In the genomic region with DNA sequence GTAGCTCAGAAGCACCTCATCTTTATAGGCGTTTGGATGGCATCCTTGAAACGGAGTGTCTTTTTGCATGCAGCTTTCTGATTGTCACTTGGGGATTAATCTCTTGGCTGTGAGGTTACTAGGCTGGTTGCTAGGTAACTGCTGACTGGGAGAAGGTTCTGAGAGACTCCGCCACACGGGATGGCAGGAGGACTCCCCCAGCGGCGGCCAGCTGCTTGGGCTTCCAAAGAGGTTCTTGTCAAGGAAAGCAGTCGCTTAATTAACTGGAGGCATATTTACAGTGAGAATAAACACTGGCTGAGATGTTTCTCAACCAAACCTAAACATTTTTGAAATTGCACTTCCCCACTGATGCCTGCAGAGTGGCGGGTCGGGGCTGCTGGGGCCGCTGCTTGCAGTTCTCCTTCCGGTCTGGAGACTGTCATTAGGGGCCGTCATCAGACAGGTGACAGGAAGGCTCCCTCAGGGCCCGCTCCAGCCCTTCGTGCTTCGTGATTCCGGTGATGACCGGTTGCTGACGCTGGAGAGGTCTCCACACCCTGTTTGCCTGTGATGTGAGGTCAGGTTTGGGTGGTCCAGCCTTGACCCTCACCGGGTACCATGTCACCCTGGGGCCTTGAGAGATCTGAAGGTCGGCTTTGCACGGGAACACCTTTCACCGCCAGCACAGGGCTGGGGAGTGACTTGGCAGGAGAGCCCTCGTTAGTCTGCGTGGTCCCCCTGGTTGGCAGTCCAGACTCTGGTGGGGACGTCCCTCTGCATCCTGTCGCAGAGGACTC, we compare ENCODE assay signal across 9 cellular contexts. TPM values are rescaled to one million over a fixed set of nuclear protein-coding genes. Genes with fewer than 3 reads are reported as not detected.
A peak's percentile ranks its signal among the peaks of the same experiment; 100 is the strongest.
DNase-seq lines count a peak whose midpoint lies in the region; ATAC-seq and TF ChIP-seq lines count a peak whose summit lies in the region.
"Had no signal": no experiment of that assay in that cellular context is flagged by ENCODE, and none has a peak within 500 bp of the region (broad histone marks: within the 10 kb centered on the region; RNA-seq: fewer than 3 reads in every experiment).

No MANE protein-coding gene starts in this region.

- no peaks in the 10 kb centered on the region for H3F3A ChIP-seq in OCI-LY1 (ENCODE audit: insufficient read depth, low read length)

- H2AFZ ChIP-seq in OCI-LY1 (ENCODE audit: low read length), result no peak overlapping the region

- H3K27me3 ChIP-seq in OCI-LY1 (ENCODE audit: insufficient read depth, low read length) (no peaks in the 10 kb centered on the region), colonic mucosa (peaks cover 3% of the 10 kb centered on the region)

- no peaks in the 10 kb centered on the region for H4K20me1 ChIP-seq in OCI-LY1 (ENCODE audit: insufficient read depth, low read length)

- DNase-seq in DMS53 (lab: John Stamatoyannopoulos, UW) (peak; percentile 91), left kidney (ENCODE audit: low read depth, low spot score) (peak; percentile 84), GM10266 (ENCODE audit: extremely low spot score) (no peak), colonic mucosa (no peak), GF-D8 (lab: John Stamatoyannopoulos, UW) (no peak), coronary artery (ENCODE audit: low spot score) (no peak)
- DNase-seq: activated CD4-positive, alpha-beta T cell treated with anti-CD3 and anti-CD28 coated beads, Interleukin-2, amount 50 U/mL, for 48 hours had no signal

- H3K4me2 ChIP-seq in OCI-LY1 (ENCODE audit: low read length), result peak overlapping the region; percentile 78

- TF ChIP-seq CTCF in OCI-LY1 (IDR thresholded peaks at IDR 0.05; ENCODE audit: low read length) (0 out of 2 replicates have a peak, but pooled peaks have one; percentile 5), GM10266 (IDR thresholded peaks at IDR 0.05; ENCODE audit: control insufficient read depth, insufficient read depth, low read depth, missing control alignments) (no peak), colonic mucosa (IDR thresholded peaks at IDR 0.05) (no peak), coronary artery (IDR thresholded peaks at IDR 0.05) (no peak)

- H3K4me3 ChIP-seq in OCI-LY1 (ENCODE audit: low read depth, low read length, poor library complexity, severe bottlenecking) (peak overlapping the region; percentile 61), colonic mucosa (no peak overlapping the region), coronary artery (no peak overlapping the region)

- H3K4me1 ChIP-seq in OCI-LY1 (ENCODE audit: insufficient read depth, low read length, severe bottlenecking) (peaks cover 34% of the 10 kb centered on the region), colonic mucosa (no peaks in the 10 kb centered on the region)

- no peaks in the 10 kb centered on the region for H3K9me2 ChIP-seq in OCI-LY1 (ENCODE audit: low read depth, low read length)

- H3K36me3 ChIP-seq in OCI-LY1 (ENCODE audit: insufficient read depth, low read length) (peaks cover 91% of the 10 kb centered on the region), colonic mucosa (no peaks in the 10 kb centered on the region)

- ATAC-seq in GM21737 (IDR thresholded peaks at IDR 0.05; ENCODE audit: unreplicated experiment), result peak; percentile 70

- H3K79me2 ChIP-seq in OCI-LY1 (ENCODE audit: insufficient read depth, low read length), result 0 out of 2 replicates have a peak, but pooled peaks cover 7% of the 10 kb centered on the region

- peak overlapping the region; percentile 84 for H3K27ac ChIP-seq in OCI-LY1 (ENCODE audit: low read depth, low read length, poor library complexity, severe bottlenecking)
- H3K27ac ChIP-seq in colonic mucosa, result no peak overlapping the region
- H3K27ac ChIP-seq in coronary artery, result no peak overlapping the region

- peak overlapping the region; percentile 74 for H3K9ac ChIP-seq in OCI-LY1 (ENCODE audit: low read length)
- H3K9ac ChIP-seq in colonic mucosa (ENCODE audit: low read depth in 2 of 2, low read length in 2 of 2), result no peak overlapping the region

- intact Hi-C loops in colonic mucosa (cut with DNase I), result no loop called here

- no peaks in the 10 kb centered on the region for H3K9me3 ChIP-seq in OCI-LY1 (ENCODE audit: low read length)
- no peaks in the 10 kb centered on the region for H3K9me3 ChIP-seq in colonic mucosa

RNA-seq across cellular contexts. Expression of gene NSG1, which starts 9.1 kb away (rescaled TPM):
- 1 to 10 TPM; 2.4 to 5.9 TPM for total RNA-seq in colonic mucosa

Comparison
In these comparisons a context has a peak if more than half of its experiments do, and no peak if none do; other contexts are left out.
1. DNase-seq: peak in DMS53 (single experiment) and left kidney (single experiment); none in GM10266 (single experiment), colonic mucosa (single experiment), GF-D8 (single experiment) and coronary artery (single experiment).